ENCODE assay signal across 17 cellular contexts in genomic region chr6:16243664-16244063, GRCh38.
"Had no signal": no experiment of that assay in that cellular context is flagged by ENCODE, and none has a peak within 500 bp of the region (broad histone marks: within the 10 kb centered on the region; RNA-seq: fewer than 3 reads in every experiment).

No MANE protein-coding gene starts in this region.

- FAIRE-seq: astrocyte had no signal

- H3K36me3 ChIP-seq: neutrophil, thyroid gland, vagina had no signal

- H3K27ac Mint-ChIP-seq: activated CD8-positive, alpha-beta T cell treated with anti-CD3 and anti-CD28 coated beads, Interleukin-2, amount 10 ng/mL, durations not matched to agents 7 days and 5 days; effector memory CD8-positive, alpha-beta T cell; mesothelial cell of epicardium; stimulated activated naive CD8-positive, alpha-beta T cell treated with anti-CD3 and anti-CD28 coated beads, Interleukin-15, amount 100 ng/mL, for 72 hours had no signal

- ATAC-seq: activated CD8-positive, alpha-beta T cell treated with anti-CD3 and anti-CD28 coated beads, Interleukin-2, amount 10 ng/mL, durations not matched to agents 7 days and 5 days; effector memory CD8-positive, alpha-beta T cell; stimulated activated naive CD8-positive, alpha-beta T cell treated with anti-CD3 and anti-CD28 coated beads, Interleukin-15, amount 100 ng/mL, for 72 hours had no signal

- DNase-seq: activated CD8-positive, alpha-beta memory T cell treated with anti-CD3 and anti-CD28 coated beads, Interleukin-2, amount 50 U/mL, for 48 hours; activated CD8-positive, alpha-beta T cell treated with anti-CD3 and anti-CD28 coated beads, Interleukin-2, amount 10 ng/mL, durations not matched to agents 7 days and 5 days; central memory CD4-positive, alpha-beta T cell; effector memory CD8-positive, alpha-beta T cell; islet precursor cell; naive B cell; stimulated activated CD4-positive, alpha-beta T cell treated with anti-CD3 and anti-CD28 coated beads, Interleukin-4, amount 100 ng/mL, for 1 hour; stimulated activated CD8-positive, alpha-beta memory T cell treated with anti-CD3 and anti-CD28 coated beads, Interleukin-4, amount 100 ng/mL, for 48 hours; stimulated activated naive CD8-positive, alpha-beta T cell treated with anti-CD3 and anti-CD28 coated beads, Interleukin-15, amount 100 ng/mL, for 72 hours; T-helper 1 cell; thyroid gland had no signal

- H3K27me3 ChIP-seq: thyroid gland, vagina had no signal

- H3K36me3 Mint-ChIP-seq: mesothelial cell of epicardium, naive B cell had no signal

- H3K27ac ChIP-seq: neutrophil, SK-N-MC, vagina, VCaP had no signal

- H3K9me3 ChIP-seq: neutrophil, thyroid gland, vagina had no signal

- H3K4me3 Mint-ChIP-seq: activated CD8-positive, alpha-beta T cell treated with anti-CD3 and anti-CD28 coated beads, Interleukin-2, amount 10 ng/mL, durations not matched to agents 7 days and 5 days; effector memory CD8-positive, alpha-beta T cell; mesothelial cell of epicardium; naive B cell; stimulated activated naive CD8-positive, alpha-beta T cell treated with anti-CD3 and anti-CD28 coated beads, Interleukin-15, amount 100 ng/mL, for 72 hours had no signal

- H3K9me3 Mint-ChIP-seq: effector memory CD8-positive, alpha-beta T cell; mesothelial cell of epicardium; naive B cell; stimulated activated naive CD8-positive, alpha-beta T cell treated with anti-CD3 and anti-CD28 coated beads, Interleukin-15, amount 100 ng/mL, for 72 hours had no signal

- H3K4me3 ChIP-seq: SK-N-MC, thyroid gland, vagina had no signal
